Comparison of ENCODE assay signal across 1 cellular context in genomic region chr12:31339831-31340622, GRCh38.
A peak's percentile ranks its signal among the peaks of the same experiment; 100 is the strongest.
TF ChIP-seq lines count a peak whose summit lies in the region.

No MANE protein-coding gene starts in this region.

TF ChIP-seq in HCT116, 20 proteins besides CTCF, POLR2A, EP300 and RAD21:
- TF ChIP-seq EZH2 (IDR thresholded peaks at IDR 0.05) = no peak
- peak; percentile 39; the same call in 1 of the 2 replicates for TF ChIP-seq SP1 (IDR thresholded peaks at IDR 0.05; ENCODE audit: low read depth)
